In the genomic region with DNA sequence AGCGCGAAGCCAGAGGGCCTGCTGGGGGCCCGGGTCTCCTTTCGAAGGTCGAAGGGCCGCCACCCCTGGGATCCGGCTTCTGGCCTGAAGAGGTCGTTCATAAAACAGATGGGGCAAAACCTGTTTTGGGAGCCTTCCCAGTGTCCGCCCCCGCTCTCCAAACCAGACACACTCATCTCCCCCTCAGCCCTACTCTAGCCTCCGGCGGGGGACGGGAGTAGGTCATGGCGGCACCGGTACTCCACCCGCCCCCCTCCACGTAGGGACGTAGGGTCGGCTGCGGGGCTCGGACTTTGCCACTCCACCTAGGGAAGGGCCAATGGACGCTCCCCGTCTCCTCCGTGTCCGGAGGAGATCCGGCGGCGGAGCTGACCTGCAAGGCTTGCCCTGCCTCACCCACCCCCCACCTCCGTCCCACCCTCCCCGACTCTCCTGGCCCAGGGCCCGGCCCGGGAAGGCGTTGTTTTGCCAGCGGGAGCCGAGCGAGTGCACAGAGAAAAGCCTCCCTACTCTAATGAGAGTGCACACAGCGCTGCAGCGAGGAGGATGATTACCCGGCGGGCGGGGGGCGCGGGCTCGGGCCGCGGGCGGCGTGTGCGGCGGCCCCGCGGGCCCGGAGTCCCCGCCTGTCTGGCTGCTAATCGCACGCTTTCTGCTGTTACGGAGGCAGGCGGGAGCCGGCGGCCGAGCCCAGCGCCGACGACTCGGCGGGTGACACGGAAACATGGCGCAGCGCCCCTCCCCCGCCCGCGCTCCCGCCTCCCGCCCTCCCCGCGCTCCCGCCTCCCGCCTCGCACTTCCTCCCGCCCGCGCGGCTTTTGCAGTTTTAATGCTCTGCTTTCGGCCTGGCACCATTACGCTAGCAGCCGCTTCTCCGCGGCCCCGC, we compare ENCODE assay signal across 8 cellular contexts. TPM values are rescaled to one million over a fixed set of nuclear protein-coding genes. Genes with fewer than 3 reads are reported as not detected.
DNase-seq lines count a peak whose midpoint lies in the region; ATAC-seq and TF ChIP-seq lines count a peak whose summit lies in the region.

No MANE protein-coding gene starts in this region.

- peak; percentile 59 for DNase-seq in Ammon's horn (ENCODE audit: low spot score)
- DNase-seq in H4 (ENCODE audit: low spot score) = peak; percentile 47
- DNase-seq in fibroblast of pulmonary artery (ENCODE audit: low read depth) = no peak
- peak; percentile 88 for DNase-seq in neural progenitor cell (ENCODE audit: low spot score)

- H4K20me1 ChIP-seq in OCI-LY1 (ENCODE audit: insufficient read depth, low read length) (no peaks in the 10 kb centered on the region), neural progenitor cell (ENCODE audit: low read depth) (peaks cover 24% of the 10 kb centered on the region)

- H3K9me3 Mint-ChIP-seq in activated T-helper 17 cell treated with anti-CD3 and anti-CD28 coated beads, Interleukin-2, amount 50 U/mL, for 72 hours = no peaks in the 10 kb centered on the region
- H3K9me3 Mint-ChIP-seq in neural progenitor cell = peaks cover 12% of the 10 kb centered on the region

- H2AFZ ChIP-seq in OCI-LY1 (ENCODE audit: low read length) (no peak overlapping the region), neural progenitor cell (replicated peaks) (no peak overlapping the region)

- no peaks in the 10 kb centered on the region for H3K9me2 ChIP-seq in OCI-LY1 (ENCODE audit: low read depth, low read length)

- H3K27me3 Mint-ChIP-seq in activated T-helper 17 cell treated with anti-CD3 and anti-CD28 coated beads, Interleukin-2, amount 50 U/mL, for 72 hours = no peaks in the 10 kb centered on the region
- peaks cover 13% of the 10 kb centered on the region for H3K27me3 Mint-ChIP-seq in neural progenitor cell (ENCODE audit: insufficient read depth, low read depth)

- peak overlapping the region; percentile 84 for H3K4me3 Mint-ChIP-seq in activated T-helper 17 cell treated with anti-CD3 and anti-CD28 coated beads, Interleukin-2, amount 50 U/mL, for 72 hours
- H3K4me3 Mint-ChIP-seq in neural progenitor cell = peak overlapping the region; percentile 84

- TF ChIP-seq CTCF in OCI-LY1 (IDR thresholded peaks at IDR 0.05; ENCODE audit: low read length) (no peak), fibroblast of pulmonary artery (IDR thresholded peaks at IDR 0.05; ENCODE audit: low read length, missing control alignments) (no peak), neural progenitor cell (IDR thresholded peaks at IDR 0.05) (no peak)

- H3K9ac ChIP-seq in OCI-LY1 (ENCODE audit: low read length) (peak overlapping the region; percentile 76), neural progenitor cell (no peak overlapping the region)

- H3K27ac ChIP-seq in OCI-LY1 (ENCODE audit: low read depth, low read length, poor library complexity, severe bottlenecking) (peak overlapping the region; percentile 99), neural progenitor cell (no peak overlapping the region), urinary bladder (ENCODE audit: low read depth) (peak overlapping the region; percentile 92)

- no peaks in the 10 kb centered on the region for H3K36me3 Mint-ChIP-seq in activated T-helper 17 cell treated with anti-CD3 and anti-CD28 coated beads, Interleukin-2, amount 50 U/mL, for 72 hours (ENCODE audit: low read depth)
- H3K36me3 Mint-ChIP-seq in neural progenitor cell = no peaks in the 10 kb centered on the region

- H3K9me3 ChIP-seq in OCI-LY1 (ENCODE audit: low read length) (no peaks in the 10 kb centered on the region), neural progenitor cell (ENCODE audit: low read depth) (no peaks in the 10 kb centered on the region)

- H3K4me3 ChIP-seq in OCI-LY1 (ENCODE audit: low read depth, low read length, poor library complexity, severe bottlenecking) (peak overlapping the region; percentile 64), fibroblast of pulmonary artery (replicated peaks; ENCODE audit: low read depth, low read length) (peak overlapping the region; percentile 43), neural progenitor cell (peak overlapping the region; percentile 73), urinary bladder (ENCODE audit: low read depth, low read length) (peak overlapping the region; percentile 59)

- H3F3A ChIP-seq in OCI-LY1 (ENCODE audit: insufficient read depth, low read length) = no peaks in the 10 kb centered on the region
- H3F3A ChIP-seq in neural progenitor cell (ENCODE audit: low read depth) = peaks cover 56% of the 10 kb centered on the region

- H3K79me2 ChIP-seq in OCI-LY1 (ENCODE audit: insufficient read depth, low read length) (no peaks in the 10 kb centered on the region), neural progenitor cell (ENCODE audit: low read depth) (peaks cover 30% of the 10 kb centered on the region)

- H3K36me3 ChIP-seq in OCI-LY1 (ENCODE audit: insufficient read depth, low read length) (no peaks in the 10 kb centered on the region), neural progenitor cell (no peaks in the 10 kb centered on the region), urinary bladder (ENCODE audit: insufficient read depth) (no peaks in the 10 kb centered on the region)

- peak overlapping the region; percentile 74 for H3K27ac Mint-ChIP-seq in activated T-helper 17 cell treated with anti-CD3 and anti-CD28 coated beads, Interleukin-2, amount 50 U/mL, for 72 hours
- no peak overlapping the region for H3K27ac Mint-ChIP-seq in neural progenitor cell

- no peaks in the 10 kb centered on the region for H3K4me1 Mint-ChIP-seq in activated T-helper 17 cell treated with anti-CD3 and anti-CD28 coated beads, Interleukin-2, amount 50 U/mL, for 72 hours
- H3K4me1 Mint-ChIP-seq in neural progenitor cell = peaks cover 33% of the 10 kb centered on the region

- H3K27me3 ChIP-seq in OCI-LY1 (ENCODE audit: insufficient read depth, low read length) (no peaks in the 10 kb centered on the region), neural progenitor cell (peaks cover 58% of the 10 kb centered on the region)

- H3K4me1 ChIP-seq in OCI-LY1 (ENCODE audit: insufficient read depth, low read length, severe bottlenecking) (peaks cover 60% of the 10 kb centered on the region), neural progenitor cell (peaks cover 45% of the 10 kb centered on the region), urinary bladder (ENCODE audit: insufficient read depth) (no peaks in the 10 kb centered on the region)

- ATAC-seq in activated T-helper 17 cell treated with anti-CD3 and anti-CD28 coated beads, Interleukin-2, amount 50 U/mL, for 72 hours (replicated peaks) = peak; percentile 38
- no peak for ATAC-seq in HG03378 (IDR thresholded peaks at IDR 0.05; ENCODE audit: unreplicated experiment)

- WGBS in urinary bladder = under 1% methylated on average over 88 of the region's 89 CpGs

- H3K4me2 ChIP-seq in OCI-LY1 (ENCODE audit: low read length) = peak overlapping the region; percentile 55
- peak overlapping the region; percentile 92 for H3K4me2 ChIP-seq in neural progenitor cell

RNA-seq across cellular contexts. Expression of a gene that starts 8.3 kb away (rescaled TPM):
- 22.8 and 23.8 TPM in 2 replicates for total RNA-seq in H4 (2014; rRNA removed; shearing (Covaris generic))
- total RNA-seq in activated T-helper 17 cell treated with anti-CD3 and anti-CD28 coated beads, Interleukin-2, amount 50 U/mL, for 72 hours = 10 to 100 TPM; 38.9 to 63.2 TPM
- total RNA-seq in neural progenitor cell (ENCODE audit: low replicate concordance) = 29.5 and 32.4 TPM in 2 replicates
- 26.5 TPM for total RNA-seq in urinary bladder
- 20.8 TPM for polyA plus RNA-seq in urinary bladder
